In genomic region chr12:26461799-26462198, GRCh38 we compare ENCODE assay signal across 22 cellular contexts.
"Had no signal": no experiment of that assay in that cellular context is flagged by ENCODE, and none has a peak within 500 bp of the region (broad histone marks: within the 10 kb centered on the region; RNA-seq: fewer than 3 reads in every experiment).

No MANE protein-coding gene starts in this region.

- H3K9me3 ChIP-seq: lower lobe of right lung, right lobe of liver, tibial nerve, vagina had no signal

- H3K9me3 Mint-ChIP-seq: activated CD8-positive, alpha-beta T cell treated with anti-CD3 and anti-CD28 coated beads for 36 hours; activated naive CD8-positive, alpha-beta T cell treated with anti-CD3 and anti-CD28 coated beads, Interleukin-2, amount 10 ng/mL, durations not matched to agents 7 days and 5 days; activated T-helper 2 cell treated with anti-CD3 and anti-CD28 coated beads, Interferon-gamma antibody, Interleukin-2, Interleukin-4, amounts not matched to agents 10 μg/mL and 5 μg/mL and 100 μg/mL, durations not matched to agents 14 hours and 24 hours and 36 hours; brain; effector memory CD8-positive, alpha-beta T cell; nephron had no signal

- ATAC-seq: activated CD8-positive, alpha-beta T cell treated with anti-CD3 and anti-CD28 coated beads for 36 hours; effector memory CD8-positive, alpha-beta T cell; left colon; lower lobe of right lung; right lobe of liver had no signal

- DNase-seq: activated CD4-positive, alpha-beta T cell treated with anti-CD3 and anti-CD28 coated beads, Interleukin-2, amount 10 ng/mL, durations not matched to agents 24 days and 14 days; activated CD8-positive, alpha-beta T cell treated with anti-CD3 and anti-CD28 coated beads for 36 hours; activated naive CD4-positive, alpha-beta T cell treated with Interleukin-2 at 50 U/mL for 16 hours; activated naive CD8-positive, alpha-beta T cell treated with anti-CD3 and anti-CD28 coated beads, Interleukin-2, amount 10 ng/mL, durations not matched to agents 7 days and 5 days; activated T-cell treated with anti-CD3 and anti-CD28 coated beads, Interleukin-2, amount 50 U/mL, for 1 hour; amygdala; caudate nucleus; effector memory CD8-positive, alpha-beta T cell; islet precursor cell; left colon; lower lobe of right lung; right lobe of liver; small intestine; stimulated activated CD4-positive, alpha-beta T cell treated with anti-CD3 and anti-CD28 coated beads, Interleukin-15, amount 100 ng/mL, for 24 hours; stimulated activated CD4-positive, alpha-beta T cell treated with anti-CD3 and anti-CD28 coated beads, Interleukin-2, amount 100 ng/mL, for 48 hours; T1000 had no signal

- H3K4me1 ChIP-seq: parathyroid adenoma, right lobe of liver, tibial nerve, vagina had no signal

- H3K4me3 ChIP-seq: lower lobe of right lung, right lobe of liver, tibial nerve, vagina had no signal

- H3K4me3 Mint-ChIP-seq: activated CD4-positive, alpha-beta T cell treated with anti-CD3 and anti-CD28 coated beads, Interleukin-2, amount 10 ng/mL, durations not matched to agents 24 days and 14 days; activated CD8-positive, alpha-beta T cell treated with anti-CD3 and anti-CD28 coated beads for 36 hours; activated naive CD8-positive, alpha-beta T cell treated with anti-CD3 and anti-CD28 coated beads, Interleukin-2, amount 10 ng/mL, durations not matched to agents 7 days and 5 days; brain; effector memory CD8-positive, alpha-beta T cell; nephron had no signal

- H3K4me1 Mint-ChIP-seq: activated CD4-positive, alpha-beta T cell treated with anti-CD3 and anti-CD28 coated beads, Interleukin-2, amount 10 ng/mL, durations not matched to agents 24 days and 14 days had no signal

- H3K27me3 Mint-ChIP-seq: activated CD4-positive, alpha-beta T cell treated with anti-CD3 and anti-CD28 coated beads, Interleukin-2, amount 10 ng/mL, durations not matched to agents 24 days and 14 days; activated CD8-positive, alpha-beta T cell treated with anti-CD3 and anti-CD28 coated beads for 36 hours; activated naive CD8-positive, alpha-beta T cell treated with anti-CD3 and anti-CD28 coated beads, Interleukin-2, amount 10 ng/mL, durations not matched to agents 7 days and 5 days; brain; effector memory CD8-positive, alpha-beta T cell had no signal

- H3K36me3 Mint-ChIP-seq: brain had no signal

- H3K27ac Mint-ChIP-seq: activated CD4-positive, alpha-beta T cell treated with anti-CD3 and anti-CD28 coated beads, Interleukin-2, amount 10 ng/mL, durations not matched to agents 24 days and 14 days; activated CD8-positive, alpha-beta T cell treated with anti-CD3 and anti-CD28 coated beads for 36 hours; activated naive CD8-positive, alpha-beta T cell treated with anti-CD3 and anti-CD28 coated beads, Interleukin-2, amount 10 ng/mL, durations not matched to agents 7 days and 5 days; activated T-helper 2 cell treated with anti-CD3 and anti-CD28 coated beads, Interferon-gamma antibody, Interleukin-2, Interleukin-4, amounts not matched to agents 10 μg/mL and 5 μg/mL and 100 μg/mL, durations not matched to agents 14 hours and 24 hours and 36 hours; brain; effector memory CD8-positive, alpha-beta T cell; nephron had no signal

- H3K36me3 ChIP-seq: vagina had no signal

- H3K27ac ChIP-seq: lower lobe of right lung, parathyroid adenoma, right lobe of liver, tibial nerve, vagina had no signal

- H3K27me3 ChIP-seq: right lobe of liver, tibial nerve, vagina had no signal
